In the genomic region with DNA sequence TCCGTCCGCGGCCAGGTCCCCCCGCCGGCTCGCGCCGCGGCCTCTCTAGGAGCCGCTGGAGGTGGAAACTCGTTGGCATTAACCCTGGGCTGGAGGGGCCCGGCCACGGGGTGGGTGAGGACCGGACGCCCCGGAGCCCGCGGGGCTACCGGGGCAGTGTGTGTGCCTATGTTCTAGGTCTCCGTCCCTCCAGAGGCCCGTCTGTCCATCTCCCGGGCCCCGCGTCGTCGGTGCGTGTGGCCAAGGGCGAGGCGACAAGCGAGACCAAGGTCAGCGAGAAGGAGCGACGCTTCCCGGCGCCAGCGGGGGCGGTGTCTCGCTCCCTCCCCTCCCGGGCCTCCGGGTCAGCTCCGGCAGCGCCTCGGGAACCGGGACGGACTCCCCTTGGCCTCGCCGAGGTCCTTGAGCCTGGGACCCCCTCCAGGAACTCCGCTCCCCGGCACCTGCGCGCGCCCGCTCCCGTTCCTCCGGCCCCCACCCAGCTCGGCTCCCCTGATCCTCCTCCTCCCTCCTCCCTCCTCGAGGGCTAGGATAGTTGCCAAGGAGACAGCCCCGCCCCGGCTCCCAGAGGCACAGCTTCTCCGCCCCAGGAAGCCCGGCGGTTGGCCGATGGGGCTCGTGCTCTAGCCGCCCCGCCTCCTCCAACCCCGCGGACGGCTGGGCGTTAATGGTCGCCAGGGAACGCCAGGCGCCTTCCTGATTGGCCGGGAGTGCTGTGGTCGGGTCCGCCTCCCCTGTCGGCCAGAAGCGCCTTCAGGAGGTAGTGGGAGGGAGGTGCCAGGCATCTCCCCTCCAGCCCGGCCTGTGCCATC, we compare ENCODE assay signal across 1 cellular context.
A peak's percentile ranks its signal among the peaks of the same experiment; 100 is the strongest.
TF ChIP-seq lines count a peak whose summit lies in the region.

No MANE protein-coding gene starts in this region.

TF ChIP-seq in GM23338, 12 proteins besides CTCF, POLR2A, EP300 and RAD21:
- TF ChIP-seq POLR2AphosphoS5 (IDR thresholded peaks at IDR 0.05; ENCODE audit: low read depth) = peak; percentile 63
- TF ChIP-seq, protein P1, sequence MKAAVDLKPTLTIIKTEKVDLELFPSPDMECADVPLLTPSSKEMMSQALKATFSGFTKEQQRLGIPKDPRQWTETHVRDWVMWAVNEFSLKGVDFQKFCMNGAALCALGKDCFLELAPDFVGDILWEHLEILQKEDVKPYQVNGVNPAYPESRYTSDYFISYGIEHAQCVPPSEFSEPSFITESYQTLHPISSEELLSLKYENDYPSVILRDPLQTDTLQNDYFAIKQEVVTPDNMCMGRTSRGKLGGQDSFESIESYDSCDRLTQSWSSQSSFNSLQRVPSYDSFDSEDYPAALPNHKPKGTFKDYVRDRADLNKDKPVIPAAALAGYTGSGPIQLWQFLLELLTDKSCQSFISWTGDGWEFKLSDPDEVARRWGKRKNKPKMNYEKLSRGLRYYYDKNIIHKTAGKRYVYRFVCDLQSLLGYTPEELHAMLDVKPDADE (IDR thresholded peaks at IDR 0.05) = peak; percentile 42; the same call in 1 of the 2 replicates
- TF ChIP-seq CREB1 (CRISPR knock-in tag; IDR thresholded peaks at IDR 0.05; ENCODE audit: low read depth) = 0 out of 2 replicates have a peak, but pooled peaks have one; percentile 17
- no peak for TF ChIP-seq ZNF114 (CRISPR knock-in tag; IDR thresholded peaks at IDR 0.05)
- TF ChIP-seq STAT1 (IDR thresholded peaks at IDR 0.05; ENCODE audit: unreplicated experiment) = no peak
